ENCODE assay signal across 11 cellular contexts in the genomic region with DNA sequence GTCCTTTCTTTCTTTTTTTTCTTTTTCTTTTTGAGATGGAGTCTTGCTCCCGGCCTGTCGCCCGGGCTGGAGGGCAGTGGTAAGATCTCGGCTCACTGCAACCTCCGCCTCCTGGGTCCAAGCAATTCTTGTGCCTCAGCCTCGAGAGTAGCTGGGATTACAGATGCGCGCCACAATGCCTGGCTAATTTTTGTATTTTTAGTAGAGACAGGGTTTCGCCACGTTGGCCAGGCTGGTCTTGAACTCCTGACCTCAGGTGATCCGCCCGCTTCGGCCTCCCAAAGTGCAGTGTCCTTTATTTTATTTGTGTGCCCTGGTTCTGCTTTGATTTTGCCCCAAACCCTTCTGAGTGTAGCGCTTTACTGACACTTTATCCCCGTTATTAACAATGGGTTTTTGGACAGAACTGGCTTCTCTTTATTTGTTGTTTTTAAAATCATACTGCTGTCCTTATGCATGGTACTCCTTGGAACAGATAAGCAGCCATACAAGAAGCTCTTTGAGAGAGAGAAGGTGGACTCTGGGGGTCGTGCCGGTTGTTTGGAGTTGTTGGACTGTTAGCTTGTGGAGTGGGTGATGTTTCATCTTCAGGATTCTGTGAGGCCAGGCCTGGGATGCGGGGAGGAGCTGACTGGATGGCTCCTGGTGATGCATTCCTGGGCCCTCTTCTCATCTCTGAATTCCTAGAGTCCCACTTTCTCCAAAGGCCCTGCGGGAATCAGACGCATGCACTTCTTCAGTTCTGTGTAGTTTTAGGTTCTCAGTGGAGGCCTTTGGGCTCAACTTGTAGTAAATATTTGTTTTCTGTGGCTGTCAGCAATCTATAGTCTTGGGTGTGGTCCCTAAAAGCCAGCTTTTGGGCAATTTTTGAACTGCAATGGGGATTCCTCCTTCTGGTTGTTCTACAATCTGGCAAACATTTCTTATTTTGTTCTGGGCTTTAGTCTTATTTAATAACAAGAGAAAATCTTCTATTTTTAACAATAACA. TPM values are rescaled to one million over a fixed set of nuclear protein-coding genes. Genes with fewer than 3 reads are reported as not detected.
DNase-seq lines count a peak whose midpoint lies in the region; ATAC-seq and TF ChIP-seq lines count a peak whose summit lies in the region.
"Had no signal": no experiment of that assay in that cellular context is flagged by ENCODE, and none has a peak within 500 bp of the region (broad histone marks: within the 10 kb centered on the region; RNA-seq: fewer than 3 reads in every experiment).

No MANE protein-coding gene starts in this region.

- H3K27me3 ChIP-seq in HL-60 (ENCODE audit: insufficient read depth, poor library complexity, severe bottlenecking) = no peaks in the 10 kb centered on the region

- H3K36me3 Mint-ChIP-seq in activated naive CD8-positive, alpha-beta T cell treated with anti-CD3 and anti-CD28 coated beads for 36 hours = peaks cover 52% of the 10 kb centered on the region
- H3K36me3 Mint-ChIP-seq in naive thymus-derived CD8-positive, alpha-beta T cell = no peaks in the 10 kb centered on the region

- no peak for ATAC-seq in naive thymus-derived CD8-positive, alpha-beta T cell
- no peak for ATAC-seq in GM19395 (IDR thresholded peaks at IDR 0.05; ENCODE audit: unreplicated experiment)

- no peaks in the 10 kb centered on the region for H3K27me3 Mint-ChIP-seq in activated naive CD8-positive, alpha-beta T cell treated with anti-CD3 and anti-CD28 coated beads for 36 hours
- H3K27me3 Mint-ChIP-seq in naive thymus-derived CD8-positive, alpha-beta T cell = no peaks in the 10 kb centered on the region

- peak overlapping the region; percentile 78; the same call in 1 of the 2 replicates for H3K27ac ChIP-seq in HL-60 (replicated peaks)

- peaks cover 63% of the 10 kb centered on the region for H3K4me1 Mint-ChIP-seq in activated naive CD8-positive, alpha-beta T cell treated with anti-CD3 and anti-CD28 coated beads for 36 hours
- peaks cover 11 to 69% (median 41%) of the 10 kb centered on the region in 4 donors for H3K4me1 Mint-ChIP-seq in naive thymus-derived CD8-positive, alpha-beta T cell

- no peaks in the 10 kb centered on the region for H3K9me3 Mint-ChIP-seq in activated naive CD8-positive, alpha-beta T cell treated with anti-CD3 and anti-CD28 coated beads for 36 hours
- H3K9me3 Mint-ChIP-seq in naive thymus-derived CD8-positive, alpha-beta T cell = peaks cover 0 to 2% (median 0%) of the 10 kb centered on the region in 9 donors

- peak; percentile 76 for DNase-seq in ELF-1 (ENCODE audit: low read depth, low spot score)
- no peak for DNase-seq in HL-60 (ENCODE audit: low read depth in 1 of 2, low spot score in 1 of 2)
- DNase-seq in activated naive CD8-positive, alpha-beta T cell treated with anti-CD3 and anti-CD28 coated beads for 36 hours = no peak
- DNase-seq in naive thymus-derived CD8-positive, alpha-beta T cell = no peak
- DNase-seq in NCI-H2196 treated with DMSO at 0.1 percent for 48 hours (lab: John Stamatoyannopoulos, UW; ENCODE audit: unreplicated experiment) = no peak
- DNase-seq in activated gamma-delta T cell (lab: John Stamatoyannopoulos, UW) = no peak
- no peak for DNase-seq in activated CD8-positive, alpha-beta memory T cell treated with anti-CD3 and anti-CD28 coated beads for 24 hours
- DNase-seq: Karpas-422, kidney, NCI-H524 treated with DMSO at 0.1 percent for 48 hours had no signal

- H3K4me3 ChIP-seq in HL-60 (replicated peaks; ENCODE audit: insufficient read depth, low read length) = no peak overlapping the region

- no peak for TF ChIP-seq CTCF in HL-60 (IDR thresholded peaks at IDR 0.05; ENCODE audit: insufficient read depth, low read length)

- peak overlapping the region; percentile 99 for H3K4me3 Mint-ChIP-seq in activated naive CD8-positive, alpha-beta T cell treated with anti-CD3 and anti-CD28 coated beads for 36 hours
- peak overlapping the region; percentile 43 to 97 (median 72) for H3K4me3 Mint-ChIP-seq in naive thymus-derived CD8-positive, alpha-beta T cell

- peak overlapping the region; percentile 88 for H3K27ac Mint-ChIP-seq in activated naive CD8-positive, alpha-beta T cell treated with anti-CD3 and anti-CD28 coated beads for 36 hours
- H3K27ac Mint-ChIP-seq in naive thymus-derived CD8-positive, alpha-beta T cell = peak overlapping the region in 9 of 10 donors; percentile 14 to 81 (median 76)

- POLR2A ChIA-PET in naive thymus-derived CD8-positive, alpha-beta T cell (lab: Charles Lee) = no interaction called here

RNA-seq across cellular contexts. Expression of a gene that starts 47.8 kb away (rescaled TPM):
- total RNA-seq in activated naive CD8-positive, alpha-beta T cell treated with anti-CD3 and anti-CD28 coated beads for 36 hours = 100 to 1,000 TPM; 102 to 105 TPM
- total RNA-seq in naive thymus-derived CD8-positive, alpha-beta T cell = 1 to 10 TPM; 2.7 to 4.2 TPM
- 10 to 100 TPM in 1 of 3 donors, 1 to 10 TPM in 2; 7.1 to 18.9 (median 8.9) TPM for polyA plus RNA-seq in naive thymus-derived CD8-positive, alpha-beta T cell

RNA-seq across cellular contexts. Expression of a gene that starts 50.6 kb away (rescaled TPM):
- 10 to 100 TPM; 42.2 to 43.7 TPM for total RNA-seq in activated naive CD8-positive, alpha-beta T cell treated with anti-CD3 and anti-CD28 coated beads for 36 hours
- 10 to 100 TPM; 94.2 to 95.0 TPM for total RNA-seq in naive thymus-derived CD8-positive, alpha-beta T cell
- polyA plus RNA-seq in naive thymus-derived CD8-positive, alpha-beta T cell = 10 to 100 TPM; 70.5 to 79.8 (median 71.1) TPM

Comparison
In these comparisons a context has a peak if more than half of its experiments do, and no peak if none do; other contexts are left out.
1. RNA of a gene that starts 47.8 kb away (total RNA-seq): 102 to 105 TPM in activated naive CD8-positive, alpha-beta T cell treated with anti-CD3 and anti-CD28 coated beads for 36 hours; 2.7 to 4.2 TPM in naive thymus-derived CD8-positive, alpha-beta T cell; every median in the first group is over 10 times any median in the second.